8 cellular contexts compared by ENCODE assay signal in the genomic region with DNA sequence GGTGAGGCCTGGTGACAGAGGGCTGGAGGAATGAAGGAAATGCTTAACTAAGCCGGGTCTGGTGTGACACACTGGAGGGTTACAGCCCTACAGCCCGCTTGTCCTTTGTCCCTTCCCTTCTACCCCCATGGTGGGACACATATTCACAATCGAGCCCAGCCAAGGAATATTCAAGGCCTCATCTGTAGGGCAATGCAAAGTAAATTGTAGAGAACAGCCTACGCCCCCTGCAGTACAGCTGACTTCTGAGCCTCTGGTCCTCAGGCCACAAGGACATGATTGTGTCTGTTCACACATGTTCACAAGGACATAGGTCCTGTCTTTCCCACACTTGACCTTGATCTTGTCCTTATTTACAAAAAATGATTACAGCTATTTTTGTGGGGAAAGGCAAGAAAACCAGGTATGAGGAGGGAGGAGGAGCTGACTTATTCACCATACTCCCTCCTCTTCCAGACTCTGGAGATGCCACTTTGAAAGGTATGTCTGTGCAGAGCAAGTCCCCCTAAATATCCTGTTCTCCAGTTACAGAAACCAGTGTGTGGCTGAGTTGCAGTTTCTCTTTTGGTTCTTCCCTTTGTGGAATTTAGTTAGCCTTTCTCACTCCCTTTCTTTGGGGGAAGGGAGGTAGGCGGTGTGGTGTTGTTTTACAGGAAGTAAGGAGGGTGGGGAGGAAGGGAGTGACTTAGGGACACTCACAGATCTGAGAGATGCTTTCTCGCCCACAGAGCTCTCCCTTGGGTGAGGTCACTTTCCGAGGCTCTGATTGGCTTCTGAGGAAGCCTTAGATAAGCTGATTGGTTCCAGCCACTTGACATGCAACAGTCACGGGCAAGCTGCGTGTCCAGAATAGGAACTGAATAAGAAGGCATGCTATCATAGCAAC. TPM values are rescaled to one million over a fixed set of nuclear protein-coding genes. Genes with fewer than 3 reads are reported as not detected.
DNase-seq lines count a peak whose midpoint lies in the region; ATAC-seq and TF ChIP-seq lines count a peak whose summit lies in the region.

No MANE protein-coding gene starts in this region.

- CTCF ChIA-PET in AG04450 (lab: Charles Lee), result interaction anchor here (0.6 to 6.3 kb wide), 22 partner anchors 10 to 188 kb away, joined by 3 to 218 read pairs (median 6); a partner anchor contains a TSS

- no peaks in the 10 kb centered on the region for H3K36me3 ChIP-seq in colonic mucosa

- H3K27ac ChIP-seq in AG04450 (ENCODE audit: low read depth, low read length), result peak overlapping the region; percentile 97
- H3K27ac ChIP-seq in colonic mucosa, result peak overlapping the region; percentile 99

- intact Hi-C loops in colonic mucosa (cut with DNase I), result no loop called here
- intact Hi-C loops in left colon (cut with DNase I, micrococcal nuclease), result loop anchor here in 1 of 2 donors (5.0 kb wide), 1 partner anchor 33 kb away; no protein-coding TSS in a partner anchor

- POLR2A ChIA-PET in AG04450 (lab: Yijun Ruan, JAX), result interaction anchor here (0.8 to 2.4 kb wide), 6 partner anchors 15 to 73 kb away, joined by 3 to 12 read pairs (median 6); a partner anchor contains a TSS

- ATAC-seq in GM18870 (IDR thresholded peaks at IDR 0.05; ENCODE audit: unreplicated experiment) (peak; percentile 82), HG03135 (IDR thresholded peaks at IDR 0.05; ENCODE audit: unreplicated experiment) (peak; percentile 80), left colon (peak; percentile 84)

- TF ChIP-seq CTCF in AG04450 (IDR thresholded peaks at IDR 0.05; ENCODE audit: low read depth, low read length) (peak; percentile 48; the same call in 1 of the 2 replicates), colonic mucosa (IDR thresholded peaks at IDR 0.05) (no peak)

- DNase-seq in AG04450 (ENCODE audit: low read depth, low spot score), result peak; percentile 99
- DNase-seq in NCI-H345 treated with DMSO at 0.1 percent for 48 hours (lab: John Stamatoyannopoulos, UW; ENCODE audit: unreplicated experiment), result peak; percentile 98
- peak; percentile 61 for DNase-seq in activated CD4-positive, alpha-beta T cell treated with anti-CD3 and anti-CD28 coated beads for 1 hour
- DNase-seq in colonic mucosa, result peak; percentile 96
- peak; percentile 89 to 98 for DNase-seq in left colon
- DNase-seq in stimulated activated CD4-positive, alpha-beta T cell treated with anti-CD3 and anti-CD28 coated beads, Interleukin-1b, Interleukin-23, amount 100 ng/mL, for 4 hours (ENCODE audit: low read depth in 2 of 2), result peak; percentile 47 to 50

- no peaks in the 10 kb centered on the region for H3K27me3 ChIP-seq in AG04450 (ENCODE audit: control insufficient read depth, insufficient read depth, low read length)
- no peaks in the 10 kb centered on the region for H3K27me3 ChIP-seq in colonic mucosa

- peaks cover 33% of the 10 kb centered on the region for H3K4me1 ChIP-seq in colonic mucosa

- peak overlapping the region; percentile 44 for H3K4me3 ChIP-seq in AG04450 (ENCODE audit: low read depth, low read length)
- H3K4me3 ChIP-seq in colonic mucosa, result peak overlapping the region; percentile 0

- peak overlapping the region; percentile 65 to 91 for H3K9ac ChIP-seq in colonic mucosa (ENCODE audit: low read depth in 2 of 2, low read length in 2 of 2)

- H3K9me3 ChIP-seq in AG04450 (ENCODE audit: control insufficient read depth, insufficient read depth, low read length) (no peaks in the 10 kb centered on the region), colonic mucosa (no peaks in the 10 kb centered on the region)

RNA-seq across cellular contexts. Expression of a gene that starts 14.6 kb away (rescaled TPM):
- polyA plus RNA-seq in AG04450 (2011; rRNA removed), result 23.1 and 25.0 TPM in 2 replicates
- 8.7 and 9.9 TPM in 2 replicates for polyA minus RNA-seq in AG04450 (2011; rRNA and poly(A)+ RNA removed)
- total RNA-seq in colonic mucosa (10 to 100 TPM; 12.6 to 16.1 TPM), left colon (10 to 100 TPM; 13.6 to 17.0 TPM)

RNA-seq across cellular contexts. Expression of a gene that starts 14.7 kb away (rescaled TPM):
- polyA plus RNA-seq in AG04450 (2011; rRNA removed), result 0.83 and 1.2 TPM in 2 replicates
- 1.1 and 1.5 TPM in 2 replicates for polyA minus RNA-seq in AG04450 (2011; rRNA and poly(A)+ RNA removed)
- total RNA-seq in colonic mucosa (under 1 TPM; 0.21 to 0.44 TPM), left colon (under 1 TPM; 0.27 to 0.42 TPM)

RNA-seq across cellular contexts. Expression of a gene that starts 17.3 kb away (rescaled TPM):
- 156 and 229 TPM in 2 replicates for polyA plus RNA-seq in AG04450 (2011; rRNA removed)
- 235 and 252 TPM in 2 replicates for polyA minus RNA-seq in AG04450 (2011; rRNA and poly(A)+ RNA removed)
- 100 to 1,000 TPM; 302 to 496 TPM for total RNA-seq in colonic mucosa
- total RNA-seq in left colon, result 100 to 1,000 TPM; 550 to 720 TPM

RNA-seq across cellular contexts. Expression of a gene that starts 21.3 kb away (rescaled TPM):
- 39.3 and 47.2 TPM in 2 replicates for polyA plus RNA-seq in AG04450 (2011; rRNA removed)
- 25.7 and 33.3 TPM in 2 replicates for polyA minus RNA-seq in AG04450 (2011; rRNA and poly(A)+ RNA removed)
- total RNA-seq in colonic mucosa, result 1 to 10 TPM; 4.7 to 8.6 TPM
- total RNA-seq in left colon, result 1 to 10 TPM; 4.2 to 9.0 TPM

RNA-seq across cellular contexts. Expression of a gene that starts 42.4 kb away (rescaled TPM):
- polyA plus RNA-seq in AG04450 (2011; rRNA removed), result not detected in 2 replicates
- not detected in 2 replicates for polyA minus RNA-seq in AG04450 (2011; rRNA and poly(A)+ RNA removed)
- total RNA-seq in colonic mucosa (not detected), left colon (not detected)

Comparison
In these comparisons a context has a peak if more than half of its experiments do, and no peak if none do; other contexts are left out.
1. Peak in every context shown above with its lines: DNase-seq, ATAC-seq, H3K4me3 ChIP-seq and H3K27ac ChIP-seq.
2. DNase-seq: peak in every context shown above with its lines; median percentile 99 in AG04450; 98 in NCI-H345 treated with DMSO at 0.1 percent for 48 hours; 96 in colonic mucosa; 94 in left colon; 61 in activated CD4-positive, alpha-beta T cell treated with anti-CD3 and anti-CD28 coated beads for 1 hour; 48 in stimulated activated CD4-positive, alpha-beta T cell treated with anti-CD3 and anti-CD28 coated beads, Interleukin-1b, Interleukin-23, amount 100 ng/mL, for 4 hours.